Comparison of ENCODE assay signal across 9 cellular contexts in the genomic region with DNA sequence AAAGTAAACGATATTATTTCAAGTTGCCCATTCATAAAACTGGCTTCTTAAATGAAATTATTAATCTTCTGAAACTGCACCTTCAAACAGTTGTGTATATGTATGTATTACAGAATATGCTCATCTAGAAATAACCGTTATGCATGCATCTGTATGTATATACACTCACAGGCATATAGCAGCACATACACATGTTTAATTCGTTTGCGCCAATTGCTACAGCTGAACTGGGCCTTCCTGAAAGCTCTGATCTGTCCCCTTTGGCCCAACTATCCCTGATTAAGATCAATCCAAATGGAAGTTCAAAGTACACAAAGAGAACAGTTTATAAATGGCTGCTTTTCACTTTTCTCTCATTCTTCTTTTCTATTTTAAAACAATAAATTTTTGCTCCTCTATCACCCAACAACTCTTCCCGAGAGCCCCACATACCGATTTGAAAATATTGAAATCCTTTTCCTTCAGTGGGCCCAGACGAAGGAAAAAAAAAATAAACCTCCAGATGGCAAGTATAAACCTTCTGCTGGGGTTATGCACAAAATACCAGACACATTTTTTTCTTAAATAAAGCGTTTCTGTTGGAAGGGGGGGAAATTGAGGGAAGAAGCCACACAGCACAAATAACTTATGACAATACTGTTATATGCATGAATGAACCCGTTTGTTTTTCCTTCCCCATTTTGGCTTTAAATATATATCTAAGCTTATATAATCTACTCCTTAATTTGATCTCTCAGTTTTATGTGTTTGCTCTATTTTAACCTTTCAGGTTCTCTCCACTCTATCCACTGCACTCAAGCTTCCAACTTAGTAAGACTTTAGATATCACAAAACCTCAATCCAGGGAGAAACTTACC.
DNase-seq lines count a peak whose midpoint lies in the region; ATAC-seq, FAIRE-seq and TF ChIP-seq lines count a peak whose summit lies in the region.
"Had no signal": no experiment of that assay in that cellular context is flagged by ENCODE, and none has a peak within 500 bp of the region (broad histone marks: within the 10 kb centered on the region; RNA-seq: fewer than 3 reads in every experiment).

No MANE protein-coding gene starts in this region.

- no TSS peak for BruUV-seq in mammary epithelial cell (replicated peaks; lab: Mats Ljungman, UMichigan)

- H3K27ac ChIP-seq in mammary epithelial cell (ENCODE audit: insufficient read depth, low read depth, low read length) = peak overlapping the region; percentile 71

- CTCF ChIA-PET in mammary epithelial cell (lab: Charles Lee; ENCODE audit: low non-redundant PET) = no interaction called here

- peak overlapping the region; percentile 46 for H3K9ac ChIP-seq in mammary epithelial cell (ENCODE audit: insufficient read depth, low read length)

- no peaks in the 10 kb centered on the region for H3K9me3 ChIP-seq in mammary epithelial cell (replicated peaks; ENCODE audit: insufficient read depth, low read length)

- H3K4me3 ChIP-seq in AG10803 (ENCODE audit: low read length) (peak overlapping the region; percentile 70), mammary epithelial cell (replicated peaks in 1 of 3; ENCODE audit: insufficient read depth in 1 of 3, low read depth in 2 of 3, low read length in 3 of 3) (peak overlapping the region; percentile 0 to 90 (median 70))

- intact Hi-C loops in mammary epithelial cell (cut with micrococcal nuclease) = loop anchor here (5.0 kb wide), 1 partner anchor 223 kb away; no protein-coding TSS in a partner anchor

- H3K79me2 ChIP-seq in mammary epithelial cell (ENCODE audit: insufficient read depth, low read length) = no peaks in the 10 kb centered on the region

- peaks cover 50% of the 10 kb centered on the region for H3K4me1 Mint-ChIP-seq in nephron

- peaks cover 24% of the 10 kb centered on the region for H3K4me1 ChIP-seq in mammary epithelial cell (ENCODE audit: insufficient read depth, low read length)

- in situ Hi-C loops in mammary epithelial cell (cut with MboI; ENCODE audit: low sequenced_read_pairs in 2 of 2) = no loop called here

- H3K27me3 ChIP-seq in mammary epithelial cell (ENCODE audit: insufficient read depth, low read length) = no peaks in the 10 kb centered on the region

- dilution Hi-C loops in mammary epithelial cell (cut with HindIII; ENCODE audit: low sequenced_read_pairs) = no loop called here

- 4% methylated on average over 9 of the region's 9 CpGs for WGBS in mammary epithelial cell (ENCODE audit: low coverage, missing lambda C conversion rate)

- no peaks in the 10 kb centered on the region for H3K36me3 Mint-ChIP-seq in nephron (ENCODE audit: low read depth)

- DNase-seq in AG10803 (ENCODE audit: low read depth) (peak; percentile 60), M059J (ENCODE audit: low read depth) (peak; percentile 47), mammary epithelial cell (no peak), ecto neural progenitor cell (ENCODE audit: low spot score) (no peak), NCI-H2196 treated with DMSO at 0.1 percent for 48 hours (lab: John Stamatoyannopoulos, UW; ENCODE audit: unreplicated experiment) (no peak), frontal cortex (ENCODE audit: low spot score in 2 of 2) (no peak)
- DNase-seq: cerebellar nuclear complex had no signal

- H2AFZ ChIP-seq in mammary epithelial cell (ENCODE audit: low read depth, low read length) = peak overlapping the region; percentile 92

- no peak for ATAC-seq in GM19023 (IDR thresholded peaks at IDR 0.05; ENCODE audit: unreplicated experiment)

- peak overlapping the region; percentile 90 to 95 (median 93) for H3K4me3 Mint-ChIP-seq in nephron

- H3K27me3 Mint-ChIP-seq in nephron (ENCODE audit: low read depth) = no peaks in the 10 kb centered on the region

- H4K20me1 ChIP-seq in mammary epithelial cell (ENCODE audit: insufficient read depth, low read length) = no peaks in the 10 kb centered on the region

- FAIRE-seq in frontal cortex (lab: Jason Lieb, UNC) = no peak

- H3K4me2 ChIP-seq in mammary epithelial cell (ENCODE audit: insufficient read depth, low read depth, low read length) = peak overlapping the region; percentile 99

- H3K36me3 ChIP-seq in mammary epithelial cell (ENCODE audit: insufficient read depth, low read length) = no peaks in the 10 kb centered on the region

- TF ChIP-seq CTCF in AG10803 (conservative IDR thresholded peaks at IDR 0.05; ENCODE audit: low read length) = no peak
- no peak for TF ChIP-seq CTCF in mammary epithelial cell (conservative IDR thresholded peaks at IDR 0.05 in 1 of 2, IDR thresholded peaks at IDR 0.05 in 1 of 2; ENCODE audit: extremely low read depth in 1 of 2, insufficient read depth in 1 of 2, low read depth in 1 of 2, low read length in 2 of 2)
- TF ChIP-seq CTCF in nephron (IDR thresholded peaks at IDR 0.05; ENCODE audit: unreplicated experiment in 3 of 3) = no peak

- peak overlapping the region; percentile 90 to 93 (median 90) for H3K27ac Mint-ChIP-seq in nephron

- H3K9me3 Mint-ChIP-seq in nephron = no peaks in the 10 kb centered on the region

Comparison
In these comparisons a context has a peak if more than half of its experiments do, and no peak if none do; other contexts are left out.
1. DNase-seq: peak in AG10803 (single experiment) and M059J (single experiment); none in mammary epithelial cell (single experiment), ecto neural progenitor cell (single experiment), NCI-H2196 treated with DMSO at 0.1 percent for 48 hours (single experiment) and frontal cortex (0 of 2).